Comparison of ENCODE assay signal across 8 cellular contexts in the genomic region with DNA sequence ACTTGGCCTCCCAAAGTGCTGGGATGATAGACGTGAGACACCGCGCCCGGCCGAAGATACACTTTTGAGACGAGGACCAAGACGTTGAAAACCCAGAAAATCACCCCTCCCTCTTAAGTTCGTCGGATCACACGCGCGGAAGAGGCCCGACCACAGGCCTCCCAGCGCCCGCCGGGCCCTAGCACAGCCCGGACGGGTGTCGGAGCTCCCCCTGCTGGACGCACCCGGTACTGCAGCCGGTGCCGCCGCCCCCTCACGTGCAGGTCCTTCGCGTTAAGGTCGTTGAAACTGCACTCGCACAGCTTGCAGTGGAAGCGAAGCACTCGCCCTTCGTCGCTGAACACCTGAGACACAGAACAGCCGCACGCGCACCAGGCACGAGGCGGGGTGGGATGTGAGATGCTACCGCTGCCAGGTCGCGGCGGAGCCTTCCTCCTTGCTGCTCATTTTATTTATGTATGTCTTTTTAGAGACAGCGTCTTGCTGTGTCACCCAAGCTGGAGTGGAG. TPM values are rescaled to one million over a fixed set of nuclear protein-coding genes. Genes with fewer than 3 reads are reported as not detected.
DNase-seq lines count a peak whose midpoint lies in the region; ATAC-seq and TF ChIP-seq lines count a peak whose summit lies in the region.

No MANE protein-coding gene starts in this region.

- TF ChIP-seq CTCF in C4-2B (conservative IDR thresholded peaks at IDR 0.05) (peak; percentile 99), heart right ventricle (IDR thresholded peaks at IDR 0.05) (peak; percentile 97 to 100 (median 99)), smooth muscle cell (IDR thresholded peaks at IDR 0.05; ENCODE audit: borderline replicate concordance, insufficient read depth, poor library complexity, severe bottlenecking) (peak; percentile 98)

- H3K9ac ChIP-seq in smooth muscle cell (ENCODE audit: low read depth): no peak overlapping the region

- H3K27me3 Mint-ChIP-seq in activated naive CD4-positive, alpha-beta T cell treated with anti-CD3 and anti-CD28 coated beads, Interleukin-2, amount 50 U/mL, for 24 hours: no peaks in the 10 kb centered on the region

- intact Hi-C loops in heart right ventricle (cut with DNase I): loop anchor here in 7 of 10 donors (5.0 to 10.0 kb wide), 4 partner anchors 40 to 157 kb away; partner anchors contain the start of genes APBA3 (in 5 of the 7) and MRPL54 (in 5 of the 7)

- no peaks in the 10 kb centered on the region for H3F3A ChIP-seq in smooth muscle cell (ENCODE audit: low read depth)

- peaks cover 22% of the 10 kb centered on the region for H3K4me1 Mint-ChIP-seq in activated naive CD4-positive, alpha-beta T cell treated with anti-CD3 and anti-CD28 coated beads, Interleukin-2, amount 50 U/mL, for 24 hours

- H3K27ac Mint-ChIP-seq in activated naive CD4-positive, alpha-beta T cell treated with anti-CD3 and anti-CD28 coated beads, Interleukin-2, amount 50 U/mL, for 24 hours: no peak overlapping the region

- H3K4me3 Mint-ChIP-seq in activated naive CD4-positive, alpha-beta T cell treated with anti-CD3 and anti-CD28 coated beads, Interleukin-2, amount 50 U/mL, for 24 hours: peak overlapping the region; percentile 39

- H3K4me1 ChIP-seq in heart right ventricle (peaks cover 0 to 17% (median 5%) of the 10 kb centered on the region in 9 donors), smooth muscle cell (ENCODE audit: low read depth) (no peaks in the 10 kb centered on the region)

- H2AFZ ChIP-seq in smooth muscle cell (ENCODE audit: low read depth): no peak overlapping the region

- H3K9me3 Mint-ChIP-seq in activated naive CD4-positive, alpha-beta T cell treated with anti-CD3 and anti-CD28 coated beads, Interleukin-2, amount 50 U/mL, for 24 hours: no peaks in the 10 kb centered on the region

- H3K79me2 ChIP-seq in smooth muscle cell (ENCODE audit: low read depth): no peaks in the 10 kb centered on the region

- ATAC-seq in heart right ventricle (peak; percentile 68 to 85 (median 78)), GM19452 (IDR thresholded peaks at IDR 0.05; ENCODE audit: unreplicated experiment) (no peak), HG02571 (IDR thresholded peaks at IDR 0.05; ENCODE audit: unreplicated experiment) (no peak)

- H3K9me3 ChIP-seq in heart right ventricle: no peaks in the 10 kb centered on the region
- no peaks in the 10 kb centered on the region for H3K9me3 ChIP-seq in smooth muscle cell (replicated peaks; ENCODE audit: low read depth)

- H3K27ac ChIP-seq in C4-2B: no peak overlapping the region
- H3K27ac ChIP-seq in heart right ventricle: no peak overlapping the region
- H3K27ac ChIP-seq in smooth muscle cell (ENCODE audit: low read depth): no peak overlapping the region

- H3K36me3 Mint-ChIP-seq in activated naive CD4-positive, alpha-beta T cell treated with anti-CD3 and anti-CD28 coated beads, Interleukin-2, amount 50 U/mL, for 24 hours: no peaks in the 10 kb centered on the region

- H4K20me1 ChIP-seq in smooth muscle cell (ENCODE audit: low read depth): no peaks in the 10 kb centered on the region

- H3K27me3 ChIP-seq in heart right ventricle (peaks cover 0 to 14% (median 0%) of the 10 kb centered on the region in 7 donors), smooth muscle cell (ENCODE audit: low read depth) (no peaks in the 10 kb centered on the region)

- WGBS in heart right ventricle, 2 donors: 17 to 21% methylated on average over 43 of the region's 43 CpGs
- whole genome bisulfite sequencing in smooth muscle cell (ENCODE audit: low lambda C conversion rate): 30% methylated on average over 43 of the region's 43 CpGs

- no peaks in the 10 kb centered on the region for H3K36me3 ChIP-seq in heart right ventricle
- H3K36me3 ChIP-seq in smooth muscle cell (ENCODE audit: low read depth): no peaks in the 10 kb centered on the region

- peak; percentile 62 for DNase-seq in HK-2 (ENCODE audit: unreplicated experiment)
- DNase-seq in SKM-1 treated with dmso at 0.1 percent for 144 hours (lab: John Stamatoyannopoulos, UW; ENCODE audit: unreplicated experiment): peak; percentile 72
- DNase-seq in heart right ventricle: peak; percentile 38 to 76
- DNase-seq in smooth muscle cell (lab: John Stamatoyannopoulos, UW; ENCODE audit: unreplicated experiment): no peak

- no peak overlapping the region for H3K4me2 ChIP-seq in smooth muscle cell

- H3K4me3 ChIP-seq in heart right ventricle (no peak overlapping the region), smooth muscle cell (no peak overlapping the region)

RNA-seq across cellular contexts. Expression of gene MATK, which starts 35.7 kb away (rescaled TPM):
- total RNA-seq in heart right ventricle (1 to 10 TPM in 1 of 10 donors, under 1 TPM in 9; 0.14 to 4.9 (median 0.44) TPM), smooth muscle cell (not detected in 2 replicates)
- polyA plus RNA-seq in heart right ventricle (1 to 10 TPM in 1 of 2 donors, under 1 TPM in 1; 0.97 to 1.2 TPM), smooth muscle cell (not detected in 2 replicates)

RNA-seq across cellular contexts. Expression of gene ZFR2, which starts 46.9 kb away (rescaled TPM):
- total RNA-seq in heart right ventricle: under 1 TPM in 2 of 10 donors, not detected in 8; 0.04 to 0.29 TPM
- polyA plus RNA-seq in heart right ventricle: not detected
- total RNA-seq in smooth muscle cell: 0.54 and 1.4 TPM in 2 replicates
- polyA plus RNA-seq in smooth muscle cell: 1.8 and 4.8 TPM in 2 replicates

RNA-seq across cellular contexts. Expression of gene RAX2, which starts 49.9 kb away (rescaled TPM):
- total RNA-seq in heart right ventricle: not detected
- polyA plus RNA-seq in heart right ventricle: not detected
- not detected in 2 replicates for total RNA-seq in smooth muscle cell
- polyA plus RNA-seq in smooth muscle cell: not detected in 2 replicates

RNA-seq across cellular contexts. Expression of gene ATCAY, which starts 58.6 kb away (rescaled TPM):
- not detected for total RNA-seq in heart right ventricle
- polyA plus RNA-seq in heart right ventricle: not detected
- 0.09 and 0.31 TPM in 2 replicates for total RNA-seq in smooth muscle cell
- 0.28 and 1.1 TPM in 2 replicates for polyA plus RNA-seq in smooth muscle cell

RNA-seq across cellular contexts. Expression of gene MRPL54, which starts 59.4 kb away (rescaled TPM):
- total RNA-seq in heart right ventricle: 10 to 100 TPM; 61.4 to 93.4 (median 67.0) TPM
- 100 to 1,000 TPM; 124 TPM for polyA plus RNA-seq in heart right ventricle
- 19.5 and 33.8 TPM in 2 replicates for total RNA-seq in smooth muscle cell
- 60.8 and 64.4 TPM in 2 replicates for polyA plus RNA-seq in smooth muscle cell

Comparison
In these comparisons a context has a peak if more than half of its experiments do, and no peak if none do; other contexts are left out.
1. ATAC-seq: peak in heart right ventricle (8 of 8); none in GM19452 (single experiment) and HG02571 (single experiment).
2. Peak in every context shown above with its lines, with median percentiles within 50 percentile points of each other: CTCF ChIP-seq.